20 cellular contexts compared by ENCODE assay signal in the genomic region with DNA sequence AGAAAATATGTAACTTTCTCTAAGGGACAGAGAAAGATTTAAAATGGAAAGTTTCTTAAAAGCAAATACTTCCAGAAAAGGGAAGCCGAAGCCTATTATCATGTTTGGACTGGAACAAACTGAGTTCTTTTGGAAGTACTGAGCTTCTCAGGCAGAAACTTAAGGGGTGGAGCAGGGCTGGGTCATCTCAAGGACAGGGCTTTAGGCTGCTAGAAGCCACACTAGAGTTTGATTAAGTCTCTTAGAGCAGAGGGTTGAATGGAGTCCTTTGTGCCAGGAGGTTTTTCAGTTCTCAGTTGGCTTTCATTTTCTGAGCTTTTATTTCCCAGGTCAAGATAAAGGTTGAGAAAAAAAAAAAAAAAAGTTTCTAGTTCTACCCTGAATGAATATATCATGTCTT.
"Had no signal": no experiment of that assay in that cellular context is flagged by ENCODE, and none has a peak within 500 bp of the region (broad histone marks: within the 10 kb centered on the region; RNA-seq: fewer than 3 reads in every experiment).

No MANE protein-coding gene starts in this region.

- H3K4me3 ChIP-seq: gastroesophageal sphincter, heart left ventricle, ovary, stomach, thyroid gland had no signal

- H3K36me3 Mint-ChIP-seq: activated CD8-positive, alpha-beta memory T cell treated with anti-CD3 and anti-CD28 coated beads, Interleukin-2, amount 10 ng/mL, durations not matched to agents 7 days and 5 days; stimulated activated effector memory CD8-positive, alpha-beta T cell treated with anti-CD3 and anti-CD28 coated beads, Interleukin-12 subunit alpha, Interleukin-12 subunit beta, amount 100 ng/mL, for 72 hours had no signal

- H3K4me1 ChIP-seq: gastroesophageal sphincter, heart left ventricle, stomach, thyroid gland had no signal

- H3K4me3 Mint-ChIP-seq: activated CD4-positive, alpha-beta memory T cell treated with anti-CD3 and anti-CD28 coated beads, Interleukin-2, amount 10 ng/mL, durations not matched to agents 7 days and 5 days; activated CD8-positive, alpha-beta memory T cell treated with anti-CD3 and anti-CD28 coated beads, Interleukin-2, amount 10 ng/mL, durations not matched to agents 7 days and 5 days; naive thymus-derived CD4-positive, alpha-beta T cell; stimulated activated effector memory CD8-positive, alpha-beta T cell treated with anti-CD3 and anti-CD28 coated beads, Interleukin-12 subunit alpha, Interleukin-12 subunit beta, amount 100 ng/mL, for 72 hours had no signal

- H3K9me3 ChIP-seq: gastroesophageal sphincter, ovary, thyroid gland had no signal

- ATAC-seq: activated CD8-positive, alpha-beta memory T cell treated with anti-CD3 and anti-CD28 coated beads, Interleukin-2, amount 10 ng/mL, durations not matched to agents 7 days and 5 days; gastroesophageal sphincter; heart left ventricle; left ventricle myocardium superior; naive thymus-derived CD4-positive, alpha-beta T cell; stimulated activated effector memory CD8-positive, alpha-beta T cell treated with anti-CD3 and anti-CD28 coated beads, Interleukin-12 subunit alpha, Interleukin-12 subunit beta, amount 100 ng/mL, for 72 hours had no signal

- H3K27ac ChIP-seq: brain microvascular endothelial cell, gastroesophageal sphincter, heart left ventricle, ovary, thyroid gland had no signal

- H3K27ac Mint-ChIP-seq: activated CD4-positive, alpha-beta memory T cell treated with anti-CD3 and anti-CD28 coated beads, Interleukin-2, amount 10 ng/mL, durations not matched to agents 7 days and 5 days; activated CD8-positive, alpha-beta memory T cell treated with anti-CD3 and anti-CD28 coated beads, Interleukin-2, amount 10 ng/mL, durations not matched to agents 7 days and 5 days; activated T-helper 2 cell treated with anti-CD3 and anti-CD28 coated beads, Interferon-gamma antibody, Interleukin-2, Interleukin-4, amounts not matched to agents 10 μg/mL and 5 μg/mL and 100 μg/mL, durations not matched to agents 14 hours and 24 hours and 36 hours; naive thymus-derived CD4-positive, alpha-beta T cell; stimulated activated effector memory CD8-positive, alpha-beta T cell treated with anti-CD3 and anti-CD28 coated beads, Interleukin-12 subunit alpha, Interleukin-12 subunit beta, amount 100 ng/mL, for 72 hours had no signal

- H3K36me3 ChIP-seq: brain microvascular endothelial cell, gastroesophageal sphincter, heart left ventricle, ovary, stomach, thyroid gland had no signal

- H3K27me3 ChIP-seq: brain microvascular endothelial cell, gastroesophageal sphincter, heart left ventricle, stomach, thyroid gland had no signal

- DNase-seq: activated CD4-positive, alpha-beta memory T cell treated with anti-CD3 and anti-CD28 coated beads, Interleukin-2, amount 10 ng/mL, durations not matched to agents 7 days and 5 days; activated CD4-positive, alpha-beta T cell treated with anti-CD3 and anti-CD28 coated beads for 48 hours; activated CD4-positive, CD25-positive, alpha-beta regulatory T cell; activated CD8-positive, alpha-beta memory T cell treated with anti-CD3 and anti-CD28 coated beads, Interleukin-2, amount 10 ng/mL, durations not matched to agents 7 days and 5 days; activated naive CD4-positive, alpha-beta T cell treated with Interleukin-2 at 50 U/mL for 16 hours; activated T-cell treated with anti-CD3 and anti-CD28 coated beads, Interleukin-2, amount 50 U/mL, for 1 hour; brain microvascular endothelial cell; cortex of kidney; heart left ventricle; left ventricle myocardium superior; naive thymus-derived CD4-positive, alpha-beta T cell; ovary; small intestine; stimulated activated CD4-positive, alpha-beta T cell treated with anti-CD3 and anti-CD28 coated beads, Interleukin-4, amount 100 ng/mL, for 1 hour; stomach; T1000; thyroid gland had no signal

- H3K27me3 Mint-ChIP-seq: activated CD4-positive, alpha-beta memory T cell treated with anti-CD3 and anti-CD28 coated beads, Interleukin-2, amount 10 ng/mL, durations not matched to agents 7 days and 5 days; activated CD8-positive, alpha-beta memory T cell treated with anti-CD3 and anti-CD28 coated beads, Interleukin-2, amount 10 ng/mL, durations not matched to agents 7 days and 5 days had no signal

- H3K4me1 Mint-ChIP-seq: activated CD4-positive, alpha-beta memory T cell treated with anti-CD3 and anti-CD28 coated beads, Interleukin-2, amount 10 ng/mL, durations not matched to agents 7 days and 5 days; activated CD8-positive, alpha-beta memory T cell treated with anti-CD3 and anti-CD28 coated beads, Interleukin-2, amount 10 ng/mL, durations not matched to agents 7 days and 5 days; naive thymus-derived CD4-positive, alpha-beta T cell; stimulated activated effector memory CD8-positive, alpha-beta T cell treated with anti-CD3 and anti-CD28 coated beads, Interleukin-12 subunit alpha, Interleukin-12 subunit beta, amount 100 ng/mL, for 72 hours had no signal
